Comparison of ENCODE assay signal across 8 cellular contexts in the genomic region with DNA sequence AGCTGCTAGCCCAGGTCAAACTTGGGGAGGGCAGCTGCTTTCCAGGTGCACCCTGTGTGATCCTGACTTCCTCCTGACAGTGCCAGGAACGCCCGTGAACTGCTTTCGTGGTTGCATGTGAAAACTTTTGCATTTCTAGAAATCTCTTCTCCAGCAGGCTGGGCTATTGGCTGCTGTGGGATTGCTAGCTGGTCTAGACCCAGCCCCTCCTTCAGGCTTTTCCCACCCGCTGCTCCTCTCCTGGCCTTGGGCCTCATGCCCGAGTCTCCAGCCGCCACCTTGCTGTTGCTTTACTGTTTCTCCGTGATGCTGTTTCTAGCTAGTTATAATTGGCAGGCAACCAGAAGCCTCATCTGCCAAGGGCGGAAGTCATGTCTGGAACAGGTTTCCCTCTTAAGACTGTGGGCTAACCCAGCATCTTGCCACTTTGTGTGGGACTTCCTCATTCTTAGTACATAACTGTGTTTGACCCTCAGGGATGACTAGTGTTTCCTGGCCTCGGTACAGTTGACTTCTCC. TPM values are rescaled to one million over a fixed set of nuclear protein-coding genes. Genes with fewer than 3 reads are reported as not detected.
DNase-seq lines count a peak whose midpoint lies in the region; ATAC-seq and TF ChIP-seq lines count a peak whose summit lies in the region.

No MANE protein-coding gene starts in this region.

- H3K27ac Mint-ChIP-seq in endodermal cell = no peak overlapping the region

- H3K4me3 Mint-ChIP-seq in endodermal cell = no peak overlapping the region

- H3K4me3 ChIP-seq in dorsolateral prefrontal cortex (peak overlapping the region in 1 of 59 donors; percentile 3), endodermal cell (ENCODE audit: low read length) (no peak overlapping the region)

- in situ Hi-C loops in G401 (cut with HindIII; ENCODE audit: low sequenced_read_pairs) = no loop called here

- H3K27ac ChIP-seq in VCaP = peak overlapping the region; percentile 68
- H3K27ac ChIP-seq in dorsolateral prefrontal cortex = peak overlapping the region in 34 of 59 donors; percentile 8 to 76 (median 48)
- no peak overlapping the region for H3K27ac ChIP-seq in endodermal cell (ENCODE audit: low read depth, low read length)

- peaks cover 44% of the 10 kb centered on the region for H3K27me3 Mint-ChIP-seq in endodermal cell (ENCODE audit: insufficient read depth)

- H3K9me3 ChIP-seq in endodermal cell (ENCODE audit: control insufficient read depth, low read length) = no peaks in the 10 kb centered on the region

- peak; percentile 84 for ATAC-seq in GM21619 (IDR thresholded peaks at IDR 0.05; ENCODE audit: unreplicated experiment)

- H3K4me1 ChIP-seq in endodermal cell (ENCODE audit: control insufficient read depth, insufficient read depth, low read length) = peaks cover 5% of the 10 kb centered on the region

- H3K36me3 Mint-ChIP-seq in endodermal cell (ENCODE audit: low read depth) = no peaks in the 10 kb centered on the region

- H3K9ac ChIP-seq in endodermal cell (ENCODE audit: extremely low read depth, low read length, poor library complexity, severe bottlenecking) = no peak overlapping the region

- peaks cover 13% of the 10 kb centered on the region for H3K4me1 Mint-ChIP-seq in endodermal cell

- H3K36me3 ChIP-seq in endodermal cell (ENCODE audit: control insufficient read depth, insufficient read depth, low read length) = no peaks in the 10 kb centered on the region

- DNase-seq in G401 (ENCODE audit: low spot score) (peak; percentile 69), Kasumi-1 (lab: John Stamatoyannopoulos, UW) (peak; percentile 98 to 99), dorsolateral prefrontal cortex (peak in 7 of 10 donors; percentile 42 to 57 (median 49)), myocyte (ENCODE audit: low read depth) (peak; percentile 47), NCI-H1105 treated with DMSO at 0.1 percent for 48 hours (lab: John Stamatoyannopoulos, UW) (no peak), endodermal cell (no peak)

- H3K27me3 ChIP-seq in dorsolateral prefrontal cortex = no peaks in the 10 kb centered on the region
- H3K27me3 ChIP-seq in endodermal cell (ENCODE audit: control insufficient read depth, insufficient read depth, low read length, poor library complexity, severe bottlenecking) = peaks cover 76% of the 10 kb centered on the region

- TF ChIP-seq CTCF in VCaP (conservative IDR thresholded peaks at IDR 0.05) (no peak), dorsolateral prefrontal cortex (IDR thresholded peaks at IDR 0.05 in 54 of 56, conservative IDR thresholded peaks at IDR 0.05 in 2 of 56; ENCODE audit: low read depth in 1 of 56, partially characterized antibody in 56 of 56) (no peak), endodermal cell (conservative IDR thresholded peaks at IDR 0.05) (no peak)

- H3K9me3 Mint-ChIP-seq in endodermal cell = no peaks in the 10 kb centered on the region

- 91% methylated on average over 5 to 9 of the region's 9 CpGs for WGBS in endodermal cell (ENCODE audit: insufficient coverage in 1 of 2, insufficient read length in 1 of 2), 2 experiments

- intact Hi-C loops in dorsolateral prefrontal cortex (cut with DNase I) = no loop called here

RNA-seq across cellular contexts. Expression of a gene that starts 27.0 kb away (rescaled TPM):
- total RNA-seq in G401 (2014; rRNA removed; shearing (Covaris generic)) = 3.0 and 4.4 TPM in 2 replicates
- 10 to 100 TPM; 42.8 to 86.5 (median 65.9) TPM for total RNA-seq in dorsolateral prefrontal cortex
- 0.16 and 2.0 TPM in 2 replicates for total RNA-seq in myocyte
- 0.23 TPM for polyA plus RNA-seq in myocyte (2012)
- total RNA-seq in endodermal cell = 10 to 100 TPM in 1 of 2 donors, 1 to 10 TPM in 1; 8.2 to 11.1 TPM
- 6.7 TPM for polyA plus RNA-seq in endodermal cell (2013, experiment 1 of 2)
- 6.0 TPM for polyA plus RNA-seq in endodermal cell (2013, experiment 2 of 2)

Comparison
In these comparisons a context has a peak if more than half of its experiments do, and no peak if none do; other contexts are left out.
1. DNase-seq: peak in G401 (single experiment), Kasumi-1 (2 of 2), dorsolateral prefrontal cortex (7 of 10) and myocyte (single experiment); none in NCI-H1105 treated with DMSO at 0.1 percent for 48 hours (single experiment) and endodermal cell (single experiment).